14 cellular contexts compared by ENCODE assay signal in the genomic region with DNA sequence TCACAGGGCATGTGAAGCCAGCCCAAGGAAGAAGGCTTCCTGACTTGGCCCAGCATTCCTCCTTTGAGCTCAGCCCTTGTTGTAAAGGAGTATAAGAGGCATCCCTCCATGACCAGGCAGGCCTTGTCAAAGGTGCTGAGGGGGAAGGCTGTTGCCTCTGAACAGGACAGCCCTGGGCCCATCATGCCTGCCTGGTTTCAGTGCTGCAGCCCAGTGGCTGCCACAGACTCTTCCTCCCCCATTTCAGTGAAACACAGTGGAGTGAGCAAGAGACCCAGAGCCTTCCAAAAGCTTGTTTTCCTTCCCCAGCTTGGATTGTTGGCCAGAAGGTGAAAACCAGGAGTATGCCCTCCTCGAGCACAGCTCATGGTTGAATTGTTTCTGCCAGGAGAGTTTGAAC.
"Had no signal": no experiment of that assay in that cellular context is flagged by ENCODE, and none has a peak within 500 bp of the region (broad histone marks: within the 10 kb centered on the region; RNA-seq: fewer than 3 reads in every experiment).

No MANE protein-coding gene starts in this region.

- H3K4me1 ChIP-seq: breast epithelium, psoas muscle had no signal

- H3K36me3 ChIP-seq: breast epithelium had no signal

- H3K9me3 Mint-ChIP-seq: activated naive CD8-positive, alpha-beta T cell treated with anti-CD3 and anti-CD28 coated beads for 36 hours; activated T-cell treated with anti-CD3 and anti-CD28 coated beads, Interleukin-2, amount 50 U/mL, for 4 hours; memory B cell; nephron; T-helper 1 cell treated with Interleukin-12 subunit alpha and Interleukin-12 subunit beta and Interleukin-4 antibody, amounts not matched to agents 30 μg/mL and 1 μg/mL, for 36 hours had no signal

- H3K27me3 ChIP-seq: breast epithelium, foreskin keratinocyte, left lung, spleen, suprapubic skin had no signal

- ATAC-seq: psoas muscle had no signal

- H3K27ac Mint-ChIP-seq: activated naive CD8-positive, alpha-beta T cell treated with anti-CD3 and anti-CD28 coated beads for 36 hours; memory B cell; nephron; T-helper 1 cell treated with Interleukin-12 subunit alpha and Interleukin-12 subunit beta and Interleukin-4 antibody, amounts not matched to agents 30 μg/mL and 1 μg/mL, for 36 hours had no signal

- H3K27me3 Mint-ChIP-seq: activated naive CD8-positive, alpha-beta T cell treated with anti-CD3 and anti-CD28 coated beads for 36 hours; memory B cell had no signal

- H3K9me3 ChIP-seq: breast epithelium, left lung, psoas muscle, spleen, suprapubic skin had no signal

- H3K4me3 ChIP-seq: breast epithelium, left lung, psoas muscle, spleen, suprapubic skin had no signal

- DNase-seq: activated CD4-positive, CD25-positive, alpha-beta regulatory T cell; activated gamma-delta T cell; activated T-cell treated with anti-CD3 and anti-CD28 coated beads, Interleukin-2, amount 50 U/mL, for 4 hours; left lung; psoas muscle; spleen; stimulated activated naive CD4-positive, alpha-beta T cell had no signal

- H3K4me3 Mint-ChIP-seq: activated naive CD8-positive, alpha-beta T cell treated with anti-CD3 and anti-CD28 coated beads for 36 hours; activated T-cell treated with anti-CD3 and anti-CD28 coated beads, Interleukin-2, amount 50 U/mL, for 4 hours; memory B cell; nephron; T-helper 1 cell treated with Interleukin-12 subunit alpha and Interleukin-12 subunit beta and Interleukin-4 antibody, amounts not matched to agents 30 μg/mL and 1 μg/mL, for 36 hours had no signal

- H3K4me1 Mint-ChIP-seq: nephron had no signal

- H3K27ac ChIP-seq: foreskin keratinocyte, left lung, psoas muscle, spleen, suprapubic skin had no signal
